Comparison of ENCODE assay signal across 1 cellular context in genomic region chr14:68676511-68676943, GRCh38.
TF ChIP-seq lines count a peak whose summit lies in the region.

No MANE protein-coding gene starts in this region.

TF ChIP-seq in Ishikawa, 13 proteins besides CTCF, POLR2A, EP300 and RAD21 (continued from another document):
- TF ChIP-seq USF1 (IDR thresholded peaks at IDR 0.05) (peak; percentile 27; the same call in 1 of the 2 replicates), EGR1 (IDR thresholded peaks at IDR 0.05) (no peak), TAF1 (IDR thresholded peaks at IDR 0.05; ENCODE audit: low read depth) (no peak), TCF12 (IDR thresholded peaks at IDR 0.05; ENCODE audit: low read depth) (peak; percentile 94), CEBPB (IDR thresholded peaks at IDR 0.05) (no peak; the same call in 1 of the 2 replicates)
- TF ChIP-seq, protein P1, sequence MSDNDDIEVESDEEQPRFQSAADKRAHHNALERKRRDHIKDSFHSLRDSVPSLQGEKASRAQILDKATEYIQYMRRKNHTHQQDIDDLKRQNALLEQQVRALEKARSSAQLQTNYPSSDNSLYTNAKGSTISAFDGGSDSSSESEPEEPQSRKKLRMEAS (IDR thresholded peaks at IDR 0.05) = peak; percentile 64
